In the genomic region with DNA sequence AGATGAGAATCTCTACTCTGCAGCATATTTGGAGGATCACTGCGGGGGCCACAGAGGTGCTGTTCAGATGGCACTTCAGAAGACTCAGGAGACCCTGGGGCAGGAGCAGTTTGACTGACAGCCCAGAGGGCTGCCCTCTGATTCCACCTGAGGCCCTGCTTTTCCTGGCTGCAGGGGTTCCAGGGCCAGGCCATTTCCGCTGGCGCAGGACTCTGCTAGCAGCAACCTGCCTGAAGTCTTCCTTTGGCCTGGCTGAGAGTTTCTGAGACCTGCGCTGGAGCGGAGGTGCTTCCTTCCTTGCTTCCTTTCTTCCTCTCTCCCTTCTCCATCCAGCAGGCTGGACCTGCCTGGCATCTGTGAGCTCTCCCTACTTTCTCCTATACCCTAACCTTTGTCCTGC, we compare ENCODE assay signal across 1 cellular context.
TF ChIP-seq lines count a peak whose summit lies in the region.

No MANE protein-coding gene starts in this region.

TF ChIP-seq in GM23338, 12 proteins besides CTCF, POLR2A, EP300 and RAD21 (continued from another document):
- TF ChIP-seq STAT1 (IDR thresholded peaks at IDR 0.05; ENCODE audit: unreplicated experiment): no peak
